ENCODE assay signal across 19 cellular contexts in the genomic region with DNA sequence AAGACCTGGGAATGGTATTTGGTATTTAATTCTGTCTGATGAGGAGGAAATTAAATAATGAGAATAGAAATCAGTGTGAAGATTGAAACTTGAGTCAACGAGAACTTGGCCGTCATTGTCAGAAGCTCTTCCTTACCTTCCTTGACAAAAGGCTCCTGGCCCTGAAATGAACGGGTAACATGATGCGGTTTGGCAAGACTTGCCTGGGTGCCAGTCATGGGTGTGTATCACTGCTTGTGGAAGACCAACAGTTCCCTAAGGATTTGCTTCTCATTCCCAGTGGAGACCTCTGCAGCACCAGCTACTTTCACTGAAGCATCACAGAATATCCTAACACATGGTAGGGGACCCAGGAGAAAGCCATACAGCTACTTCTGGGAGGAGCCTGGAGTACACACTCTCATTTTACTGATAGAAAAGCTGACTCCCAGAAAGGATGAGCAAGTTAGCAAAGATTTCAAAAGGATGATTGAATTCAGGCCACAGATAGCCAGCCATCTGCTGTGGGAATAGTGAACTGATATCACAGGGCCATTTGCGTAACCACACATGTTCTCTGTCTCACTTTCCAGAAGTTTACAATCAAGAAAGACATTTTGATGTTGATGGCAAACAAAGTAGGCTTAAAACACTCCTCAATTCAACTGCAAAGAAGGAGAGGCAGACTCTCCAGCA.
DNase-seq lines count a peak whose midpoint lies in the region; ATAC-seq and TF ChIP-seq lines count a peak whose summit lies in the region.
"Had no signal": no experiment of that assay in that cellular context is flagged by ENCODE, and none has a peak within 500 bp of the region (broad histone marks: within the 10 kb centered on the region; RNA-seq: fewer than 3 reads in every experiment).

No MANE protein-coding gene starts in this region.

- WGBS in right lobe of liver (ENCODE audit: insufficient coverage, low coverage, low lambda C conversion rate, missing lambda C conversion rate) = 51% methylated on average over 2 of the region's 5 CpGs

- no peaks in the 10 kb centered on the region for H3K9me3 ChIP-seq in right lobe of liver
- H3K9me3 ChIP-seq: neutrophil, upper lobe of right lung had no signal

- H3K4me3 Mint-ChIP-seq in activated T-cell treated with anti-CD3 and anti-CD28 coated beads, Interleukin-2, amount 50 U/mL, for 4 hours = no peak overlapping the region
- H3K4me3 Mint-ChIP-seq: activated naive CD4-positive, alpha-beta T cell treated with anti-CD3 and anti-CD28 coated beads for 36 hours; stimulated activated naive CD8-positive, alpha-beta T cell treated with anti-CD3 and anti-CD28 coated beads, Interleukin-15, Interleukin-2, amounts not matched to agents 100 ng/mL and 50 ng/mL, for 24 hours had no signal

- H3K4me3 ChIP-seq in choroid plexus epithelial cell (ENCODE audit: low read depth, low read length) = no peak overlapping the region
- no peak overlapping the region for H3K4me3 ChIP-seq in right lobe of liver
- H3K4me3 ChIP-seq: upper lobe of right lung had no signal

- H3K36me3 Mint-ChIP-seq in activated T-cell treated with anti-CD3 and anti-CD28 coated beads, Interleukin-2, amount 50 U/mL, for 4 hours (ENCODE audit: insufficient read depth) = no peaks in the 10 kb centered on the region

- intact Hi-C loops in right lobe of liver (cut with DNase I) = no loop called here

- no peaks in the 10 kb centered on the region for H3K27me3 Mint-ChIP-seq in activated T-cell treated with anti-CD3 and anti-CD28 coated beads, Interleukin-2, amount 50 U/mL, for 4 hours (ENCODE audit: low read depth)
- H3K27me3 Mint-ChIP-seq: stimulated activated naive CD8-positive, alpha-beta T cell treated with anti-CD3 and anti-CD28 coated beads, Interleukin-15, Interleukin-2, amounts not matched to agents 100 ng/mL and 50 ng/mL, for 24 hours had no signal

- peak overlapping the region; percentile 73 to 85 (median 82) for H3K27ac ChIP-seq in right lobe of liver
- H3K27ac ChIP-seq: neutrophil, upper lobe of right lung had no signal

- TF ChIP-seq POLR2A in right lobe of liver (IDR thresholded peaks at IDR 0.05) = no peak

- peaks cover 20% of the 10 kb centered on the region for H3K9me3 Mint-ChIP-seq in activated T-cell treated with anti-CD3 and anti-CD28 coated beads, Interleukin-2, amount 50 U/mL, for 4 hours
- H3K9me3 Mint-ChIP-seq: stimulated activated naive CD8-positive, alpha-beta T cell treated with anti-CD3 and anti-CD28 coated beads, Interleukin-15, Interleukin-2, amounts not matched to agents 100 ng/mL and 50 ng/mL, for 24 hours had no signal

- ATAC-seq in right lobe of liver (peak; percentile 24 to 42 (median 33)), HG03108 (IDR thresholded peaks at IDR 0.05; ENCODE audit: unreplicated experiment) (no peak), GM19463 (IDR thresholded peaks at IDR 0.05; ENCODE audit: unreplicated experiment) (no peak)
- no peak for ATAC-seq in activated T-cell treated with anti-CD3 and anti-CD28 coated beads, Interleukin-2, amount 50 U/mL, for 4 hours
- ATAC-seq: SK-N-SH treated with all-trans-retinoic acid at 6 μM for 48 hours had no signal

- TF ChIP-seq CTCF in choroid plexus epithelial cell (conservative IDR thresholded peaks at IDR 0.05; ENCODE audit: low read depth, low read length) (no peak), right lobe of liver (IDR thresholded peaks at IDR 0.05) (no peak)

- H3K4me1 ChIP-seq in right lobe of liver = peaks cover 0 to 48% (median 16%) of the 10 kb centered on the region in 4 donors
- H3K4me1 ChIP-seq: upper lobe of right lung had no signal

- H3K36me3 ChIP-seq in right lobe of liver = no peaks in the 10 kb centered on the region
- H3K36me3 ChIP-seq: neutrophil, upper lobe of right lung had no signal

- H3K4me1 Mint-ChIP-seq in activated T-cell treated with anti-CD3 and anti-CD28 coated beads, Interleukin-2, amount 50 U/mL, for 4 hours (ENCODE audit: low read depth) = no peaks in the 10 kb centered on the region

- DNase-seq in AG08395 (ENCODE audit: low spot score) (peak; percentile 43), M059J (ENCODE audit: low read depth) (peak; percentile 15), choroid plexus epithelial cell (ENCODE audit: low read depth) (peak; percentile 44), right lobe of liver (peak in 1 of 3 donors; percentile 55), NCI-H1417 treated with DMSO at 0.1 percent for 48 hours (lab: John Stamatoyannopoulos, UW) (no peak)
- DNase-seq in activated T-cell treated with anti-CD3 and anti-CD28 coated beads, Interleukin-2, amount 50 U/mL, for 4 hours = no peak
- DNase-seq: activated naive CD4-positive, alpha-beta T cell treated with anti-CD3 and anti-CD28 coated beads for 36 hours; COR-L47; erythroblast; islet precursor cell; midbrain; NCI-H2029; NCI-H526 treated with DMSO at 0.1 percent for 48 hours; upper lobe of right lung had no signal

- no peaks in the 10 kb centered on the region for H3K27me3 ChIP-seq in right lobe of liver
- H3K27me3 ChIP-seq: neutrophil, upper lobe of right lung had no signal

Comparison
In these comparisons a context has a peak if more than half of its experiments do, and no peak if none do; other contexts are left out.
1. DNase-seq: peak in AG08395 (single experiment), M059J (single experiment) and choroid plexus epithelial cell (single experiment); none in activated T-cell treated with anti-CD3 and anti-CD28 coated beads, Interleukin-2, amount 50 U/mL, for 4 hours (single experiment) and NCI-H1417 treated with DMSO at 0.1 percent for 48 hours (single experiment).
2. ATAC-seq: peak in right lobe of liver (4 of 4); none in activated T-cell treated with anti-CD3 and anti-CD28 coated beads, Interleukin-2, amount 50 U/mL, for 4 hours (0 of 2), HG03108 (single experiment) and GM19463 (single experiment).